ENCODE assay signal across 11 cellular contexts in the genomic region with DNA sequence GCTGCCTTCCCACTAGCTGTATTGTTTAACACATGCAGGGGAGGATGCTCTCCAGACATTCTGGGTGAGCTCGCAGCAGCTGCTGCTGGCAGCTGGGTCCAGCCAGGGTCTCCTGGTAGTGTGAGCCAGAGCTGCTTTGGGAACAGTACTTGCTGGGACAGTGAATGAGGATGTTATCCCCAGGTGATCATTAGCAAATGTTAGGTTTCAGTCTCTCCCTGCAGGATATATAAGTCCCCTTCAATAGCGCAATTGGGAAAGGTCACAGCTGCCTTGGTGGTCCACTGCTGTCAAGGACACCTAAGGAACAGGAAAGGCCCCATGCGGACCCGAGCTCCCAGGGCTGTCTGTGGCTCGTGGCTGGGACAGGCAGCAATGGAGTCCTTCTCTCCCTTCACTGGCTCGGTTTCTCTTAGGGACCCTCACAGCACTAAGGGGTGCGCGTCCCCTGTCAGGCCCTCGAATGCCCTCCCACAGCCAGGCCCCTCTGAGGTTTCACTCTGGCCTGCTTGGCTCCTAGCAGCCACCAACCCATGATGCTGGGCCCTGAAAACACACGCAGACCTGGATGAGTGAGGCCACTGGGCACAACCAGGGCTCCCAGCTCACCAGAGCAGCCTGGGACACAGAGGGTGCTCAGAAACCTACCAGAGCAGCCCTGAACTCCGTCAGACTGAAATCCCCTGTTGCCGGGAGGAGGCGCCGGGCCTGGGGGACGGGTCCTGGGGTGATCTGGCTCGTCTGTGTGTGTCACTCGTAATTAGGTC.
A peak's percentile ranks its signal among the peaks of the same experiment; 100 is the strongest.
DNase-seq lines count a peak whose midpoint lies in the region; ATAC-seq and TF ChIP-seq lines count a peak whose summit lies in the region.
"Had no signal": no experiment of that assay in that cellular context is flagged by ENCODE, and none has a peak within 500 bp of the region (broad histone marks: within the 10 kb centered on the region; RNA-seq: fewer than 3 reads in every experiment).

No MANE protein-coding gene starts in this region.

- H3K27ac ChIP-seq in HUES48 (ENCODE audit: low read depth, low read length) (peak overlapping the region; percentile 82), stomach smooth muscle (ENCODE audit: low read length) (peak overlapping the region; percentile 58)

- H3K9me3 ChIP-seq in HUES48 (ENCODE audit: control insufficient read depth, insufficient read depth, low read length) = no peaks in the 10 kb centered on the region
- H3K9me3 ChIP-seq in stomach smooth muscle (ENCODE audit: control insufficient read depth in 2 of 2, low read length in 2 of 2) = no peaks in the 10 kb centered on the region
- H3K9me3 ChIP-seq: adrenal gland had no signal

- peaks cover 53% of the 10 kb centered on the region for H3K4me1 ChIP-seq in HUES48 (ENCODE audit: control insufficient read depth, insufficient read depth, low read length)
- H3K4me1 ChIP-seq in stomach smooth muscle (ENCODE audit: control insufficient read depth, insufficient read depth, low read length) = peaks cover 37% of the 10 kb centered on the region

- H3K36me3 ChIP-seq in HUES48 (ENCODE audit: control insufficient read depth, insufficient read depth, low read length) = no peaks in the 10 kb centered on the region
- peaks cover 7 to 17% of the 10 kb centered on the region in 2 donors for H3K36me3 ChIP-seq in stomach smooth muscle (ENCODE audit: control insufficient read depth in 2 of 2, insufficient read depth in 2 of 2, low read length in 2 of 2)

- no peak overlapping the region for H3K4me3 ChIP-seq in HUES48 (ENCODE audit: low read depth, low read length)
- no peak overlapping the region for H3K4me3 ChIP-seq in astrocyte of the cerebellum (ENCODE audit: low read depth, low read length)
- no peak overlapping the region for H3K4me3 ChIP-seq in stomach smooth muscle (ENCODE audit: low read length in 2 of 2)
- H3K4me3 ChIP-seq: adrenal gland had no signal

- DNase-seq in astrocyte of the cerebellum (ENCODE audit: low read depth) (no peak), iPS DF 19.7 (ENCODE audit: low read depth, low spot score) (peak; percentile 28), NCI-H1105 (lab: John Stamatoyannopoulos, UW) (no peak), G401 (ENCODE audit: low spot score) (no peak)
- DNase-seq: adrenal gland; NCI-H524; stimulated activated CD4-positive, alpha-beta T cell treated with anti-CD3 and anti-CD28 coated beads, Interleukin-12 subunit alpha, Interleukin-12 subunit beta, amount 100 ng/mL, for 4 hours; SW 1271 had no signal

- no peaks in the 10 kb centered on the region for H3K27me3 ChIP-seq in HUES48 (ENCODE audit: control insufficient read depth, insufficient read depth, low read length)
- H3K27me3 ChIP-seq in stomach smooth muscle (ENCODE audit: control insufficient read depth in 1 of 2, insufficient read depth in 2 of 2, low read length in 2 of 2) = no peaks in the 10 kb centered on the region
- H3K27me3 ChIP-seq: adrenal gland had no signal

- no peak overlapping the region for H3K9ac ChIP-seq in HUES48 (ENCODE audit: low read depth, low read length)
- H3K9ac ChIP-seq in stomach smooth muscle (ENCODE audit: low read length in 2 of 2) = peak overlapping the region in 1 of 2 donors; percentile 13

- ATAC-seq in HG03196 (IDR thresholded peaks at IDR 0.05; ENCODE audit: unreplicated experiment) = no peak

- in situ Hi-C loops in astrocyte of the cerebellum (cut with HindIII; ENCODE audit: low sequenced_read_pairs) = loop anchor here (5.0 kb wide), 1 partner anchor 415 kb away; no protein-coding TSS in a partner anchor
- in situ Hi-C loops in G401 (cut with HindIII; ENCODE audit: low sequenced_read_pairs) = no loop called here

- TF ChIP-seq CTCF in astrocyte of the cerebellum (IDR thresholded peaks at IDR 0.05; ENCODE audit: low read depth, low read length, missing control alignments) = peak; percentile 18
